Comparison of ENCODE assay signal across 7 cellular contexts in genomic region chr6:42960243-42961019, GRCh38. TPM values are rescaled to one million over a fixed set of nuclear protein-coding genes. Genes with fewer than 3 reads are reported as not detected.
DNase-seq lines count a peak whose midpoint lies in the region; ATAC-seq and TF ChIP-seq lines count a peak whose summit lies in the region.

TSS of gene GNMT (plus strand) at chr6:42960754. CDS start at chr6:42960768, 14 bp downstream.

- peak; percentile 34 to 63 for TF ChIP-seq POLR2A in Peyer's patch (IDR thresholded peaks at IDR 0.05)
- peak; percentile 48 to 59 for TF ChIP-seq POLR2A in gastrocnemius medialis (IDR thresholded peaks at IDR 0.05)

- H3K4me1 ChIP-seq in Peyer's patch (peaks cover 3 to 16% (median 9%) of the 10 kb centered on the region in 4 donors), gastrocnemius medialis (peaks cover 7 to 11% of the 10 kb centered on the region in 2 donors)

- in situ Hi-C loops in gastrocnemius medialis (cut with MboI; ENCODE audit: low sequenced_read_pairs in 4 of 4): no loop called here

- ATAC-seq in gastrocnemius medialis (peak; percentile 69 to 75), GM21717 (IDR thresholded peaks at IDR 0.05; ENCODE audit: unreplicated experiment) (no peak), HG03565 (IDR thresholded peaks at IDR 0.05; ENCODE audit: unreplicated experiment) (no peak)

- DNase-seq in H7 (peak; percentile 97), Peyer's patch (peak; percentile 49 to 90 (median 87)), astrocyte of the hippocampus (ENCODE audit: low read depth, low spot score) (peak; percentile 73), gastrocnemius medialis (peak; percentile 45 to 73)

- peaks cover 5% of the 10 kb centered on the region for H3K36me3 ChIP-seq in H7 (replicated peaks; ENCODE audit: control insufficient read depth, insufficient read depth, low read length)
- peaks cover 0 to 33% (median 0%) of the 10 kb centered on the region in 3 donors for H3K36me3 ChIP-seq in Peyer's patch
- peaks cover 0 to 20% of the 10 kb centered on the region in 2 donors for H3K36me3 ChIP-seq in gastrocnemius medialis

- intact Hi-C loops in gastrocnemius medialis (cut with DNase I; ENCODE audit: low total_unique reads): no loop called here

- H3K27ac ChIP-seq in Peyer's patch (peak within 1 kb of the TSS in 1 of 4 donors; percentile 9), gastrocnemius medialis (peak within 1 kb of the TSS; percentile 42 to 58 (median 50))

- H3K27me3 ChIP-seq in H7 (ENCODE audit: control insufficient read depth, insufficient read depth, low read length) (peaks cover 18% of the 10 kb centered on the region), Peyer's patch (no peaks in the 10 kb centered on the region), gastrocnemius medialis (no peaks in the 10 kb centered on the region)

- peak within 1 kb of the TSS; percentile 55 for H3K4me3 ChIP-seq in H7 (ENCODE audit: insufficient read depth, low read depth, low read length)
- H3K4me3 ChIP-seq in Peyer's patch: peak within 1 kb of the TSS; percentile 35 to 62 (median 54)
- H3K4me3 ChIP-seq in iPS-11a (ENCODE audit: low read depth, low read length): peak within 1 kb of the TSS; percentile 61
- H3K4me3 ChIP-seq in gastrocnemius medialis: peak within 1 kb of the TSS; percentile 53 to 67 (median 62)

- peak in 2 of 6 experiments; percentile 6 to 9 for TF ChIP-seq CTCF in Peyer's patch (IDR thresholded peaks at IDR 0.05)
- TF ChIP-seq CTCF in gastrocnemius medialis (IDR thresholded peaks at IDR 0.05 in 4 of 5, conservative IDR thresholded peaks at IDR 0.05 in 1 of 5): no peak

- H3K9me3 ChIP-seq in Peyer's patch (no peaks in the 10 kb centered on the region), gastrocnemius medialis (no peaks in the 10 kb centered on the region)

RNA-seq across cellular contexts. Expression of gene GNMT, which starts in this region (rescaled TPM):
- 0.10 and 0.33 TPM in 2 replicates for total RNA-seq in H7 (2014; rRNA removed; shearing (Covaris generic))
- 1 to 10 TPM in 1 of 4 donors, not detected in 3; 4.3 TPM for total RNA-seq in Peyer's patch
- total RNA-seq in gastrocnemius medialis: 1 to 10 TPM in 1 of 4 donors, under 1 TPM in 2, not detected in 1; 0.42 to 1.1 (median 0.61) TPM

Comparison
In these comparisons a context has a peak if more than half of its experiments do, and no peak if none do; other contexts are left out.
1. Peak in DNase-seq and H3K4me3 ChIP-seq in H7; RNA of the gene not detected or under 1 TPM.
2. ATAC-seq: peak in gastrocnemius medialis (2 of 2); none in GM21717 (single experiment) and HG03565 (single experiment).
3. Peak in every context shown above with its lines, with median percentiles within 50 percentile points of each other: DNase-seq and H3K4me3 ChIP-seq.